8 cellular contexts compared by ENCODE assay signal in genomic region chr21:15434185-15434905, GRCh38.
"Had no signal": no experiment of that assay in that cellular context is flagged by ENCODE, and none has a peak within 500 bp of the region (broad histone marks: within the 10 kb centered on the region; RNA-seq: fewer than 3 reads in every experiment).

No MANE protein-coding gene starts in this region.

- H3K9ac ChIP-seq: GM23248 had no signal

- FAIRE-seq: H1, HTR-8/SVneo, K562 had no signal

- H3K27ac Mint-ChIP-seq: H9, HFFc6 had no signal

- H3K27ac ChIP-seq: GM23248 had no signal

- H3K4me3 ChIP-seq: GM23248, K562 had no signal

- DNase-seq: GM23248, H9, HCEC 1CT, HFFc6, KG1 had no signal

- H2AFZ ChIP-seq: GM23248 had no signal

- H3K4me3 Mint-ChIP-seq: H9, HFFc6 had no signal

- H3K9me3 Mint-ChIP-seq: HFFc6 had no signal
